ENCODE assay signal across 16 cellular contexts in genomic region chr3:180117381-180118163, GRCh38.
DNase-seq lines count a peak whose midpoint lies in the region; ATAC-seq and TF ChIP-seq lines count a peak whose summit lies in the region.
"Had no signal": no experiment of that assay in that cellular context is flagged by ENCODE, and none has a peak within 500 bp of the region (broad histone marks: within the 10 kb centered on the region; RNA-seq: fewer than 3 reads in every experiment).

No MANE protein-coding gene starts in this region.

- H3K36me3 ChIP-seq in BLaER1 treated with 17β-estradiol and CSF1 and Interleukin-3, amounts not matched to agents 10 nM and 100 nM = no peaks in the 10 kb centered on the region
- H3K36me3 ChIP-seq in HUES64 (ENCODE audit: insufficient read depth, low read length) = no peaks in the 10 kb centered on the region
- H3K36me3 ChIP-seq in OCI-LY3 (replicated peaks; ENCODE audit: low read depth, low read length) = no peaks in the 10 kb centered on the region

- no peaks in the 10 kb centered on the region for H3K27me3 ChIP-seq in BLaER1 treated with 17β-estradiol and CSF1 and Interleukin-3, amounts not matched to agents 10 nM and 100 nM
- H3K27me3 ChIP-seq in HUES64 (ENCODE audit: insufficient read depth, low read length) = no peaks in the 10 kb centered on the region
- no peaks in the 10 kb centered on the region for H3K27me3 ChIP-seq in OCI-LY3 (ENCODE audit: low read depth, low read length)

- H2AFZ ChIP-seq in OCI-LY3 (ENCODE audit: low read depth, low read length) = peak overlapping the region; percentile 23; the same call in 1 of the 2 replicates

- H3K79me2 ChIP-seq in OCI-LY3 (ENCODE audit: low read length) = no peaks in the 10 kb centered on the region

- peaks cover 0 to 3% (median 0%) of the 10 kb centered on the region in 11 experiments; a peak in 2 of 22 replicates for H3K9me3 ChIP-seq in BLaER1 treated with 17β-estradiol and CSF1 and Interleukin-3, amounts not matched to agents 10 nM and 100 nM (replicated peaks in 1 of 11)
- H3K9me3 ChIP-seq in HUES64 (ENCODE audit: insufficient read depth, low read depth, low read length) = no peaks in the 10 kb centered on the region
- H3K9me3 ChIP-seq in OCI-LY3 (ENCODE audit: insufficient read depth, low read length) = no peaks in the 10 kb centered on the region

- no peak overlapping the region for H3K4me3 Mint-ChIP-seq in immature natural killer cell
- H3K4me3 Mint-ChIP-seq: CD14-positive monocyte had no signal

- no peak overlapping the region for H3K27ac Mint-ChIP-seq in immature natural killer cell
- H3K27ac Mint-ChIP-seq: CD14-positive monocyte had no signal

- ATAC-seq in HG02852 (IDR thresholded peaks at IDR 0.05; ENCODE audit: unreplicated experiment) = no peak
- no peak for ATAC-seq in stimulated activated naive CD8-positive, alpha-beta T cell treated with anti-CD3 and anti-CD28 coated beads, Interleukin-15, Interleukin-2, amounts not matched to agents 100 U/mL and 50 U/mL, for 24 hours
- ATAC-seq: Right ventricle myocardium inferior, SK-N-SH treated with all-trans-retinoic acid at 6 μM for 48 hours had no signal

- 95% methylated on average over 10 of the region's 11 CpGs for WGBS in HUES64

- peak overlapping the region in 10 of 11 experiments; percentile 17 to 64 (median 49); a peak in 15 of 22 replicates for H3K4me2 ChIP-seq in BLaER1 treated with 17β-estradiol and CSF1 and Interleukin-3, amounts not matched to agents 10 nM and 100 nM
- no peak overlapping the region for H3K4me2 ChIP-seq in OCI-LY3 (ENCODE audit: low read length)

- H3K9ac ChIP-seq in BLaER1 treated with 17β-estradiol and CSF1 and Interleukin-3, amounts not matched to agents 10 nM and 100 nM = peak overlapping the region in 1 of 11 experiments; percentile 2; a peak in 1 of 22 replicates
- no peak overlapping the region for H3K9ac ChIP-seq in HUES64 (ENCODE audit: low read depth, low read length)
- H3K9ac ChIP-seq in OCI-LY3 (ENCODE audit: low read length) = no peak overlapping the region

- H3K36me3 Mint-ChIP-seq in immature natural killer cell = no peaks in the 10 kb centered on the region
- H3K36me3 Mint-ChIP-seq: CD14-positive monocyte had no signal

- no peak overlapping the region for H3K4me3 ChIP-seq in BLaER1 treated with 17β-estradiol and CSF1 and Interleukin-3, amounts not matched to agents 10 nM and 100 nM
- H3K4me3 ChIP-seq in HUES64 (ENCODE audit: low read length) = no peak overlapping the region
- no peak overlapping the region for H3K4me3 ChIP-seq in OCI-LY3 (ENCODE audit: low read length)
- H3K4me3 ChIP-seq in fibroblast of the aortic adventitia (ENCODE audit: low read depth, low read length) = no peak overlapping the region

- H3K4me1 Mint-ChIP-seq in immature natural killer cell = no peaks in the 10 kb centered on the region
- H3K4me1 Mint-ChIP-seq: CD14-positive monocyte had no signal

- H3K4me1 ChIP-seq in BLaER1 treated with 17β-estradiol and CSF1 and Interleukin-3, amounts not matched to agents 10 nM and 100 nM = peaks cover 5 to 22% (median 13%) of the 10 kb centered on the region in 10 experiments; a peak in 17 of 20 replicates
- peaks cover 46% of the 10 kb centered on the region for H3K4me1 ChIP-seq in HUES64 (ENCODE audit: insufficient read depth, low read length)
- no peaks in the 10 kb centered on the region for H3K4me1 ChIP-seq in OCI-LY3 (ENCODE audit: low read length)

- H4K20me1 ChIP-seq in BLaER1 treated with 17β-estradiol and CSF1 and Interleukin-3, amounts not matched to agents 10 nM and 100 nM = no peaks in the 10 kb centered on the region
- H4K20me1 ChIP-seq in OCI-LY3 (ENCODE audit: insufficient read depth, low read length) = no peaks in the 10 kb centered on the region

- H3K27me3 Mint-ChIP-seq in immature natural killer cell (ENCODE audit: low read depth in 3 of 3) = no peaks in the 10 kb centered on the region

- peaks cover 0 to 22% (median 2%) of the 10 kb centered on the region in 6 donors for H3K9me3 Mint-ChIP-seq in immature natural killer cell

- H3K27ac ChIP-seq in BLaER1 treated with 17β-estradiol and CSF1 and Interleukin-3, amounts not matched to agents 10 nM and 100 nM = peak overlapping the region in 4 of 11 experiments; percentile 28 to 61 (median 46); a peak in 4 of 22 replicates
- peak overlapping the region; percentile 74; the same call in 1 of the 2 replicates for H3K27ac ChIP-seq in HUES64 (ENCODE audit: low read depth, low read length)
- H3K27ac ChIP-seq in OCI-LY3 (ENCODE audit: low read length) = no peak overlapping the region

- TF ChIP-seq CTCF in OCI-LY3 (IDR thresholded peaks at IDR 0.05; ENCODE audit: low read depth, low read length) (no peak), fibroblast of the aortic adventitia (IDR thresholded peaks at IDR 0.05; ENCODE audit: insufficient read depth, low read length) (no peak)

- DNase-seq in fibroblast of the aortic adventitia (ENCODE audit: low read depth) = peak; percentile 57
- no peak for DNase-seq in immature natural killer cell
- DNase-seq in stimulated activated naive CD8-positive, alpha-beta T cell treated with anti-CD3 and anti-CD28 coated beads, Interleukin-15, Interleukin-2, amounts not matched to agents 100 U/mL and 50 U/mL, for 24 hours = no peak
- DNase-seq: DMS79, HCEC 1CT, NCI-H1417 treated with DMSO at 0.1 percent for 48 hours, NCI-H187 treated with DMSO at 0.1 percent for 48 hours, NCI-H345, NCI-H524 treated with DMSO at 0.1 percent for 48 hours had no signal
